In the genomic region with DNA sequence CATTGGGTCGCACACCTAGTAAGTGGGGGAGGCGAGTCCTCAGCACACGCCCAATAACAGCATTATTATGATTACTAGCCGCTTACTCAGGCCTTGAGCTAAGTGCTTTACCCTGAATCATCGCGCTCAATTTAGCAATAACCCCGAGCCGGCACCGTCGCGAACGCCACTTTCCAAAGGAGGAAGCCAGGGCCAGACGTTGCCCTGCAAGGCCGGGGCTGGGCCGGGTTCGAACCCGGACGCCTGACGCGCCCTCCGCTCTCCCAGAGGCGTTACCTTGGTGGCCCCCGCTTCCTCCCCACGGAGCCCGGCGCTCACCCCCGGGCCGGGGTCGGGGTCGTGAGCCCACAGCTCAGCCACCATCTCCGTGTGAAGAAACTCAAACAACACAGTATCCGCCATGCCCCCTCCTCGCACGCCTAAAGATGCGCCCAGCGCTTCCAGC, we compare ENCODE assay signal across 8 cellular contexts. TPM values are rescaled to one million over a fixed set of nuclear protein-coding genes. Genes with fewer than 3 reads are reported as not detected.
DNase-seq lines count a peak whose midpoint lies in the region; ATAC-seq and TF ChIP-seq lines count a peak whose summit lies in the region.

TRAPPC6A (minus strand) TSS at position 421 of the 445 bp plus-strand sequence; CDS start at position 402, 19 bp downstream.

- peak within 1 kb of the TSS; percentile 90 for H3K27ac Mint-ChIP-seq in activated naive CD4-positive, alpha-beta T cell treated with anti-CD3 and anti-CD28 coated beads, Interleukin-2, amount 10 ng/mL, durations not matched to agents 7 days and 5 days
- H3K27ac Mint-ChIP-seq in WTC11 = peak within 1 kb of the TSS; percentile 94

- peak within 1 kb of the TSS; percentile 81 for H3K4me3 Mint-ChIP-seq in activated naive CD4-positive, alpha-beta T cell treated with anti-CD3 and anti-CD28 coated beads, Interleukin-2, amount 10 ng/mL, durations not matched to agents 7 days and 5 days
- H3K4me3 Mint-ChIP-seq in WTC11 = peak within 1 kb of the TSS; percentile 90

- no peaks in the 10 kb centered on the region for H3K4me1 ChIP-seq in HUES48 (ENCODE audit: control insufficient read depth, insufficient read depth, low read length)
- H3K4me1 ChIP-seq in parathyroid adenoma = peaks cover 4% of the 10 kb centered on the region

- TF ChIP-seq CTCF in WTC11 (IDR thresholded peaks at IDR 0.05) = no peak
- TF ChIP-seq CTCF in parathyroid adenoma (IDR thresholded peaks at IDR 0.05) = no peak

- H3K4me2 ChIP-seq in parathyroid adenoma (ENCODE audit: low read length) = peak within 1 kb of the TSS; percentile 71

- H3K27me3 ChIP-seq in HUES48 (ENCODE audit: control insufficient read depth, insufficient read depth, low read length) = no peaks in the 10 kb centered on the region
- H3K27me3 ChIP-seq in parathyroid adenoma (ENCODE audit: control insufficient read depth, insufficient read depth, low read length) = no peaks in the 10 kb centered on the region

- H3K9me3 Mint-ChIP-seq in activated naive CD4-positive, alpha-beta T cell treated with anti-CD3 and anti-CD28 coated beads, Interleukin-2, amount 10 ng/mL, durations not matched to agents 7 days and 5 days = no peaks in the 10 kb centered on the region
- no peaks in the 10 kb centered on the region for H3K9me3 Mint-ChIP-seq in WTC11

- CTCF ChIA-PET in activated naive CD4-positive, alpha-beta T cell treated with anti-CD3 and anti-CD28 coated beads, Interleukin-2, amount 10 ng/mL, durations not matched to agents 7 days and 5 days (lab: Charles Lee) = interaction anchor here (1.0 to 1.6 kb wide), 3 partner anchors 85 to 161 kb away, joined by 3 to 7 read pairs (median 3); partner anchors contain the start of gene PPP1R37
- CTCF ChIA-PET in WTC11 (lab: Charles Lee) = interaction anchor here (0.6 to 2.4 kb wide), 34 partner anchors 10 to 308 kb away, joined by 3 to 73 read pairs (median 5); partner anchors contain the start of genes GEMIN7, NKPD1 and PPP1R37

- ATAC-seq in WTC11 = no peak; the same call in 1 of the 2 replicates

- H3K36me3 Mint-ChIP-seq in activated naive CD4-positive, alpha-beta T cell treated with anti-CD3 and anti-CD28 coated beads, Interleukin-2, amount 10 ng/mL, durations not matched to agents 7 days and 5 days = peaks cover 15% of the 10 kb centered on the region
- H3K36me3 Mint-ChIP-seq in WTC11 = no peaks in the 10 kb centered on the region

- peak within 1 kb of the TSS; percentile 97 for H2AFZ ChIP-seq in parathyroid adenoma

- H3K9me3 ChIP-seq in HUES48 (ENCODE audit: control insufficient read depth, insufficient read depth, low read length) = no peaks in the 10 kb centered on the region
- H3K9me3 ChIP-seq in parathyroid adenoma (ENCODE audit: control insufficient read depth, low read length) = no peaks in the 10 kb centered on the region

- peaks cover 57% of the 10 kb centered on the region for H3K4me1 Mint-ChIP-seq in activated naive CD4-positive, alpha-beta T cell treated with anti-CD3 and anti-CD28 coated beads, Interleukin-2, amount 10 ng/mL, durations not matched to agents 7 days and 5 days
- peaks cover 8% of the 10 kb centered on the region; the same call in 1 of the 2 replicates for H3K4me1 Mint-ChIP-seq in WTC11

- H3K27ac ChIP-seq in HUES48 (ENCODE audit: low read depth, low read length) (peak within 1 kb of the TSS; percentile 91), parathyroid adenoma (peak within 1 kb of the TSS; percentile 89)

- H3K36me3 ChIP-seq in HUES48 (ENCODE audit: control insufficient read depth, insufficient read depth, low read length) (no peaks in the 10 kb centered on the region), parathyroid adenoma (ENCODE audit: control insufficient read depth, insufficient read depth, low read length) (no peaks in the 10 kb centered on the region)

- DNase-seq in activated naive CD4-positive, alpha-beta T cell treated with anti-CD3 and anti-CD28 coated beads, Interleukin-2, amount 10 ng/mL, durations not matched to agents 7 days and 5 days = no peak
- DNase-seq in activated naive CD4-positive, alpha-beta T cell treated with Interleukin-2 at 50 U/mL for 16 hours = no peak
- DNase-seq in WTC11 (ENCODE audit: low spot score) (peak; percentile 36), glomerular visceral epithelial cell (ENCODE audit: extremely low spot score) (peak; percentile 70), D341Med (ENCODE audit: low spot score) (no peak)
- no peak for DNase-seq in activated CD4-positive, alpha-beta T cell treated with anti-CD3 and anti-CD28 coated beads, Interleukin-2, amount 50 U/mL, for 1 hour

- no peaks in the 10 kb centered on the region for H3K27me3 Mint-ChIP-seq in activated naive CD4-positive, alpha-beta T cell treated with anti-CD3 and anti-CD28 coated beads, Interleukin-2, amount 10 ng/mL, durations not matched to agents 7 days and 5 days
- peaks cover 8% of the 10 kb centered on the region; the same call in 1 of the 2 replicates for H3K27me3 Mint-ChIP-seq in WTC11 (ENCODE audit: low read depth)

- POLR2A ChIA-PET in WTC11 (lab: Charles Lee) = interaction anchor here (0.7 to 2.5 kb wide), 4 partner anchors 9 to 1967 kb away, joined by 3 to 14 read pairs (median 8); partner anchors contain the start of genes PPP1R37 and SIX5

- H3K4me3 ChIP-seq in HUES48 (ENCODE audit: low read depth, low read length) (peak within 1 kb of the TSS; percentile 78), parathyroid adenoma (ENCODE audit: low read depth, low read length) (peak within 1 kb of the TSS; percentile 94)

- H3K9ac ChIP-seq in HUES48 (ENCODE audit: low read depth, low read length) (peak within 1 kb of the TSS; percentile 71), parathyroid adenoma (peak within 1 kb of the TSS; percentile 32)

- peaks cover 15% of the 10 kb centered on the region for H3K79me2 ChIP-seq in parathyroid adenoma

TF ChIP-seq in WTC11, 78 proteins besides CTCF, POLR2A, EP300 and RAD21:
- TF ChIP-seq TCF7 (CRISPR knock-in tag; IDR thresholded peaks at IDR 0.05; ENCODE audit: low read depth) = no peak
- no peak for TF ChIP-seq RELA (CRISPR knock-in tag; IDR thresholded peaks at IDR 0.05; ENCODE audit: borderline replicate concordance)
- TF ChIP-seq ZNF423 (CRISPR knock-in tag; IDR thresholded peaks at IDR 0.05) = no peak
- TF ChIP-seq HMGA2 (CRISPR knock-in tag; IDR thresholded peaks at IDR 0.05) = no peak
- TF ChIP-seq ZNF138 (CRISPR knock-in tag; conservative IDR thresholded peaks at IDR 0.05) = no peak
- TF ChIP-seq FOXJ3 (CRISPR knock-in tag; IDR thresholded peaks at IDR 0.05; ENCODE audit: borderline replicate concordance) = no peak
- TF ChIP-seq ZNF416 (CRISPR knock-in tag; IDR thresholded peaks at IDR 0.05) = 0 out of 2 replicates have a peak, but pooled peaks have one; percentile 31
- TF ChIP-seq ZNF281 (CRISPR knock-in tag; IDR thresholded peaks at IDR 0.05) = no peak

RNA-seq across cellular contexts. Expression of gene TRAPPC6A, which starts in this region (rescaled TPM):
- 59.7 to 75.8 TPM (median 67.1 TPM) in 3 replicates for total RNA-seq in WTC11 (2021)

Comparison
In these comparisons a context has a peak if more than half of its experiments do, and no peak if none do; other contexts are left out.
1. DNase-seq: peak in WTC11 (single experiment) and glomerular visceral epithelial cell (single experiment); none in activated naive CD4-positive, alpha-beta T cell treated with anti-CD3 and anti-CD28 coated beads, Interleukin-2, amount 10 ng/mL, durations not matched to agents 7 days and 5 days (single experiment), activated naive CD4-positive, alpha-beta T cell treated with Interleukin-2 at 50 U/mL for 16 hours (single experiment), D341Med (single experiment) and activated CD4-positive, alpha-beta T cell treated with anti-CD3 and anti-CD28 coated beads, Interleukin-2, amount 50 U/mL, for 1 hour (single experiment).